In the genomic region with DNA sequence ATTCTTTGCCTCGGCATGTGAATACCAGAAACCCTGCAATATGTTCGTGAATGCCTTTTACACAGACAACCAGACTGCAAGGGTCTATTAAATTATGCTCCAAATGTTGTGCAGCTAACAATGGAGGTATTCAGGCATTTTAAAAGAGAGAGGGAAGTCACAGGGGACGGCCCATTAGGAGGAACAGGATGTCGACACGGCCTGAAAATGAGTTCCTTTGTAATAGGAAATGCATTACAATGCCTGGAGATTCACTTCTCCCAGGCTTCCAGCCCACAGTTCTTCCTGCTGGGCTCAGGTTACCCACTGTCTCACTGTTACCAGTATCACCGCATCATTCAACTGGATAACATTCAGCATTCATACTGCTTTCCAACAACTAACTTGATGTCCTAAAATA, we compare ENCODE assay signal across 8 cellular contexts. TPM values are rescaled to one million over a fixed set of nuclear protein-coding genes. Genes with fewer than 3 reads are reported as not detected.
DNase-seq lines count a peak whose midpoint lies in the region; ATAC-seq and TF ChIP-seq lines count a peak whose summit lies in the region.

No MANE protein-coding gene starts in this region.

- WGBS in liver: 12% methylated on average over 6 of the region's 6 CpGs
- 10 to 12% methylated on average over 6 of the region's 6 CpGs for WGBS in tibial nerve, 2 donors

- H3K9ac ChIP-seq in liver (ENCODE audit: low read depth in 1 of 2, low read length in 2 of 2): peak overlapping the region; percentile 98 to 100

- no peaks in the 10 kb centered on the region for H3K36me3 ChIP-seq in breast epithelium
- H3K36me3 ChIP-seq in liver (ENCODE audit: control insufficient read depth in 4 of 4, insufficient read depth in 3 of 4, low read depth in 1 of 4, low read length in 3 of 4): peaks cover 0 to 22% (median 2%) of the 10 kb centered on the region in 4 donors
- peaks cover 0 to 18% (median 0%) of the 10 kb centered on the region in 3 donors for H3K36me3 ChIP-seq in tibial nerve

- peak in 1 of 2 donors; percentile 83 for TF ChIP-seq EP300 in tibial nerve (IDR thresholded peaks at IDR 0.05)

- H3K27me3 ChIP-seq in breast epithelium: no peaks in the 10 kb centered on the region
- H3K27me3 ChIP-seq in liver (ENCODE audit: control insufficient read depth in 4 of 4, insufficient read depth in 4 of 4, low read length in 3 of 4): no peaks in the 10 kb centered on the region
- no peaks in the 10 kb centered on the region for H3K27me3 ChIP-seq in tibial nerve

- peak; percentile 33 for DNase-seq in GDM1 (lab: John Stamatoyannopoulos, UW)
- DNase-seq in NCI-H2029 treated with DMSO at 0.1 percent for 48 hours (lab: John Stamatoyannopoulos, UW): peak; percentile 68
- DNase-seq in breast epithelium (ENCODE audit: low spot score in 2 of 2): peak in 1 of 2 donors; percentile 43
- peak in 1 of 2 donors; percentile 49 for DNase-seq in tibial nerve (ENCODE audit: low spot score in 2 of 2)
- DNase-seq in mucosa of gallbladder (ENCODE audit: low spot score): no peak
- no peak for DNase-seq in amniotic stem cell (lab: John Stamatoyannopoulos, UW)

- H3K4me3 ChIP-seq in breast epithelium: peak overlapping the region; percentile 85 to 93 (median 91)
- peak overlapping the region; percentile 85 to 98 (median 98) for H3K4me3 ChIP-seq in liver (ENCODE audit: low read depth in 1 of 3, low read length in 3 of 3)
- peak overlapping the region; percentile 75 to 93 (median 87) for H3K4me3 ChIP-seq in tibial nerve

- TF ChIP-seq POLR2A in breast epithelium (IDR thresholded peaks at IDR 0.05) (peak; percentile 12), tibial nerve (IDR thresholded peaks at IDR 0.05) (peak in 1 of 2 donors; percentile 36)

- no peak for ATAC-seq in GM18498 (IDR thresholded peaks at IDR 0.05; ENCODE audit: unreplicated experiment)

- no peaks in the 10 kb centered on the region for H3K9me3 ChIP-seq in breast epithelium
- no peaks in the 10 kb centered on the region for H3K9me3 ChIP-seq in liver (ENCODE audit: control insufficient read depth in 4 of 4, low read length in 3 of 4)
- H3K9me3 ChIP-seq in tibial nerve: no peaks in the 10 kb centered on the region

- peak in 1 of 2 donors; percentile 61 for TF ChIP-seq RAD21 in liver (IDR thresholded peaks at IDR 0.05)

- H3K27ac ChIP-seq in breast epithelium: peak overlapping the region; percentile 98 to 99
- peak overlapping the region; percentile 100 for H3K27ac ChIP-seq in liver (ENCODE audit: low read depth in 1 of 2, low read length in 2 of 2)
- peak overlapping the region; percentile 9 to 98 (median 96) for H3K27ac ChIP-seq in tibial nerve

- peaks cover 0 to 10% of the 10 kb centered on the region in 2 donors for H3K4me1 ChIP-seq in breast epithelium
- H3K4me1 ChIP-seq in liver (ENCODE audit: control insufficient read depth in 4 of 4, insufficient read depth in 4 of 4, low read length in 3 of 4): peaks cover 10 to 46% (median 43%) of the 10 kb centered on the region in 4 donors
- H3K4me1 ChIP-seq in tibial nerve: peaks cover 0 to 49% (median 31%) of the 10 kb centered on the region in 4 donors

- TF ChIP-seq CTCF in breast epithelium (IDR thresholded peaks at IDR 0.05): no peak
- TF ChIP-seq CTCF in liver (IDR thresholded peaks at IDR 0.05; ENCODE audit: low read depth, low read length, missing input control): no peak
- no peak for TF ChIP-seq CTCF in tibial nerve (IDR thresholded peaks at IDR 0.05)

- intact Hi-C loops in breast epithelium (cut with DNase I; ENCODE audit: low total_unique reads): loop anchor here (10.0 kb wide), 1 partner anchor 105 kb away; no protein-coding TSS in a partner anchor

TF ChIP-seq in liver, 16 proteins besides CTCF, POLR2A, EP300 and RAD21:
- no peak for TF ChIP-seq HNF4A (conservative IDR thresholded peaks at IDR 0.05)
- no peak for TF ChIP-seq FOXA2 (IDR thresholded peaks at IDR 0.05)
- no peak for TF ChIP-seq FOXA1 (IDR thresholded peaks at IDR 0.05)
- no peak for TF ChIP-seq JUND (IDR thresholded peaks at IDR 0.05)
- TF ChIP-seq SP1 (IDR thresholded peaks at IDR 0.05): peak; percentile 5
- TF ChIP-seq, protein P1, sequence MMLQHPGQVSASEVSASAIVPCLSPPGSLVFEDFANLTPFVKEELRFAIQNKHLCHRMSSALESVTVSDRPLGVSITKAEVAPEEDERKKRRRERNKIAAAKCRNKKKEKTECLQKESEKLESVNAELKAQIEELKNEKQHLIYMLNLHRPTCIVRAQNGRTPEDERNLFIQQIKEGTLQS (IDR thresholded peaks at IDR 0.05): no peak
- TF ChIP-seq GABPA (IDR thresholded peaks at IDR 0.05 in 1 of 2, conservative IDR thresholded peaks at IDR 0.05 in 1 of 2): no peak
- no peak for TF ChIP-seq RXRA (IDR thresholded peaks at IDR 0.05)
- TF ChIP-seq EGR1 (IDR thresholded peaks at IDR 0.05; ENCODE audit: low read depth in 2 of 2): no peak
- TF ChIP-seq, protein P2, sequence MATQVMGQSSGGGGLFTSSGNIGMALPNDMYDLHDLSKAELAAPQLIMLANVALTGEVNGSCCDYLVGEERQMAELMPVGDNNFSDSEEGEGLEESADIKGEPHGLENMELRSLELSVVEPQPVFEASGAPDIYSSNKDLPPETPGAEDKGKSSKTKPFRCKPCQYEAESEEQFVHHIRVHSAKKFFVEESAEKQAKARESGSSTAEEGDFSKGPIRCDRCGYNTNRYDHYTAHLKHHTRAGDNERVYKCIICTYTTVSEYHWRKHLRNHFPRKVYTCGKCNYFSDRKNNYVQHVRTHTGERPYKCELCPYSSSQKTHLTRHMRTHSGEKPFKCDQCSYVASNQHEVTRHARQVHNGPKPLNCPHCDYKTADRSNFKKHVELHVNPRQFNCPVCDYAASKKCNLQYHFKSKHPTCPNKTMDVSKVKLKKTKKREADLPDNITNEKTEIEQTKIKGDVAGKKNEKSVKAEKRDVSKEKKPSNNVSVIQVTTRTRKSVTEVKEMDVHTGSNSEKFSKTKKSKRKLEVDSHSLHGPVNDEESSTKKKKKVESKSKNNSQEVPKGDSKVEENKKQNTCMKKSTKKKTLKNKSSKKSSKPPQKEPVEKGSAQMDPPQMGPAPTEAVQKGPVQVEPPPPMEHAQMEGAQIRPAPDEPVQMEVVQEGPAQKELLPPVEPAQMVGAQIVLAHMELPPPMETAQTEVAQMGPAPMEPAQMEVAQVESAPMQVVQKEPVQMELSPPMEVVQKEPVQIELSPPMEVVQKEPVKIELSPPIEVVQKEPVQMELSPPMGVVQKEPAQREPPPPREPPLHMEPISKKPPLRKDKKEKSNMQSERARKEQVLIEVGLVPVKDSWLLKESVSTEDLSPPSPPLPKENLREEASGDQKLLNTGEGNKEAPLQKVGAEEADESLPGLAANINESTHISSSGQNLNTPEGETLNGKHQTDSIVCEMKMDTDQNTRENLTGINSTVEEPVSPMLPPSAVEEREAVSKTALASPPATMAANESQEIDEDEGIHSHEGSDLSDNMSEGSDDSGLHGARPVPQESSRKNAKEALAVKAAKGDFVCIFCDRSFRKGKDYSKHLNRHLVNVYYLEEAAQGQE (IDR thresholded peaks at IDR 0.05): no peak
- TF ChIP-seq, protein P3, sequence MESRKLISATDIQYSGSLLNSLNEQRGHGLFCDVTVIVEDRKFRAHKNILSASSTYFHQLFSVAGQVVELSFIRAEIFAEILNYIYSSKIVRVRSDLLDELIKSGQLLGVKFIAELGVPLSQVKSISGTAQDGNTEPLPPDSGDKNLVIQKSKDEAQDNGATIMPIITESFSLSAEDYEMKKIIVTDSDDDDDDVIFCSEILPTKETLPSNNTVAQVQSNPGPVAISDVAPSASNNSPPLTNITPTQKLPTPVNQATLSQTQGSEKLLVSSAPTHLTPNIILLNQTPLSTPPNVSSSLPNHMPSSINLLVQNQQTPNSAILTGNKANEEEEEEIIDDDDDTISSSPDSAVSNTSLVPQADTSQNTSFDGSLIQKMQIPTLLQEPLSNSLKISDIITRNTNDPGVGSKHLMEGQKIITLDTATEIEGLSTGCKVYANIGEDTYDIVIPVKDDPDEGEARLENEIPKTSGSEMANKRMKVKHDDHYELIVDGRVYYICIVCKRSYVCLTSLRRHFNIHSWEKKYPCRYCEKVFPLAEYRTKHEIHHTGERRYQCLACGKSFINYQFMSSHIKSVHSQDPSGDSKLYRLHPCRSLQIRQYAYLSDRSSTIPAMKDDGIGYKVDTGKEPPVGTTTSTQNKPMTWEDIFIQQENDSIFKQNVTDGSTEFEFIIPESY (IDR thresholded peaks at IDR 0.05): no peak
- TF ChIP-seq HNF4G (IDR thresholded peaks at IDR 0.05): no peak
- TF ChIP-seq, protein P4, sequence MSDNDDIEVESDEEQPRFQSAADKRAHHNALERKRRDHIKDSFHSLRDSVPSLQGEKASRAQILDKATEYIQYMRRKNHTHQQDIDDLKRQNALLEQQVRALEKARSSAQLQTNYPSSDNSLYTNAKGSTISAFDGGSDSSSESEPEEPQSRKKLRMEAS (IDR thresholded peaks at IDR 0.05): peak; percentile 62
- peak; percentile 37 for TF ChIP-seq NR2F2 (IDR thresholded peaks at IDR 0.05)
- peak; percentile 94 for TF ChIP-seq TAF1 (conservative IDR thresholded peaks at IDR 0.05)
- TF ChIP-seq YY1 (IDR thresholded peaks at IDR 0.05): peak; percentile 91

RNA-seq across cellular contexts. Expression of a gene that starts 2.5 kb away (rescaled TPM):
- total RNA-seq in breast epithelium (10 to 100 TPM; 53.8 to 97.5 (median 88.8) TPM), liver (10 to 100 TPM; 34.4 to 36.3 TPM), tibial nerve (10 to 100 TPM; 66.5 to 85.2 (median 72.8) TPM), mucosa of gallbladder (155 TPM)
- 10 to 100 TPM; 24.1 to 37.0 TPM for polyA plus RNA-seq in liver

Comparison
In these comparisons a context has a peak if more than half of its experiments do, and no peak if none do; other contexts are left out.
1. DNase-seq: peak in GDM1 (single experiment) and NCI-H2029 treated with DMSO at 0.1 percent for 48 hours (single experiment); none in mucosa of gallbladder (single experiment) and amniotic stem cell (single experiment).
2. Peak in every context shown above with its lines, with median percentiles within 50 percentile points of each other: H3K27ac ChIP-seq and H3K4me3 ChIP-seq.